8 cellular contexts compared by ENCODE assay signal in the genomic region with DNA sequence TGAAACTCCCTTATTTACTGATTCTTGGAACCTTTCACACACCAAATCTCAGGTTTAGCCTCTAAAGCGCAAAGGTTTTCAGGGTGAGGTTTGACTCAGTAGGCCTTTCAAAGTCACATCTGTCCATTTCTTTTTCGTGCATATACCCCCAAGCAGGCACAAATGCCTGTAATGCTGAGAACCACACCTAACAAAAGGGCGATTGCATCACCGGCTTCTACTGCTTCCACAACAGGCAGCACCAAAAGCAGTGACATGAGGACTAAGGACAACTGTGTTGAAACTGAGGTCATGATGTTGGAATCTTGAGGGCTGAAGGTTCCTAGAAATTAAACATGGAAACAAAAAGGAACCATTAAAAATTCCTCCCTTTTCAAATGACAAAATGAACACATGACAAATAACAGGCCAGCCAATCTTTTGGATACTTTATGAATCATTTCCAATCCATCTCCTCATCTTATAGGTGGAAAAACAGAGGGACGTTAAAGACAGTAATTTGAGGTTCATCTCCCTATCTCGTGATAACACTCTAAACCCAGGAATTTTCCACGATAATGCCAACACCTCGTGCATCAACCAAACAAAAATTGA. TPM values are rescaled to one million over a fixed set of nuclear protein-coding genes. Genes with fewer than 3 reads are reported as not detected.
DNase-seq lines count a peak whose midpoint lies in the region; ATAC-seq and TF ChIP-seq lines count a peak whose summit lies in the region.
"Not testable (repeated sequence)": the region's sequence is repeated elsewhere in the genome, so short reads cannot be mapped to it uniquely, and the experiment has no call there.

No MANE protein-coding gene starts in this region.

- not testable (repeated sequence) for H3K27me3 Mint-ChIP-seq in activated T-cell treated with anti-CD3 and anti-CD28 coated beads, Interleukin-2, amount 50 U/mL, for 72 hours (ENCODE audit: low read depth); nephron (ENCODE audit: low read depth); stimulated activated naive CD8-positive, alpha-beta T cell treated with anti-CD3 and anti-CD28 coated beads, Interleukin-15, amount 100 ng/mL, for 72 hours

- not testable (repeated sequence) for H3K27ac ChIP-seq in PC-9; right cardiac atrium (ENCODE audit: low read length)
- H3K27ac ChIP-seq in dorsolateral prefrontal cortex, result peak overlapping the region in 3 of 59 donors; percentile 61 to 81 (median 79)

- not testable (repeated sequence) for H3K4me1 ChIP-seq in BE2C; PC-9 (replicated peaks; ENCODE audit: insufficient read depth); right cardiac atrium (ENCODE audit: control insufficient read depth, insufficient read depth, low read length)

- H3K4me2 ChIP-seq in PC-9, result peak overlapping the region; percentile 79

- not testable (repeated sequence) for H3K36me3 Mint-ChIP-seq in activated T-cell treated with anti-CD3 and anti-CD28 coated beads, Interleukin-2, amount 50 U/mL, for 72 hours (ENCODE audit: insufficient read depth in 2 of 2)
- peaks cover 20% of the 10 kb centered on the region for H3K36me3 Mint-ChIP-seq in nephron (ENCODE audit: low read depth)

- H3K79me2 ChIP-seq in PC-9 (ENCODE audit: low read depth), result not testable (repeated sequence)

- H4K20me1 ChIP-seq in PC-9 (ENCODE audit: insufficient read depth), result not testable (repeated sequence)

- not testable (repeated sequence) for H3F3A ChIP-seq in PC-9 (ENCODE audit: insufficient read depth, low read depth)

- BruUV-seq in PC-9 (replicated peaks; lab: Mats Ljungman, UMichigan), result not testable (repeated sequence)

- H3K4me3 ChIP-seq in BE2C (ENCODE audit: low read depth, low read length) (peak overlapping the region; percentile 92), HFF-Myc (replicated peaks; ENCODE audit: low read depth, low read length) (peak overlapping the region; percentile 50), PC-9 (peak overlapping the region; percentile 64), dorsolateral prefrontal cortex (peak overlapping the region in 55 of 59 donors; percentile 46 to 85 (median 71)), right cardiac atrium (ENCODE audit: low read length) (peak overlapping the region; percentile 98)

- CTCF ChIA-PET in PC-9 (lab: Charles Lee), result not testable (repeated sequence)

- H3K9me3 ChIP-seq in BE2C; PC-9 (ENCODE audit: insufficient read depth, low read depth); right cardiac atrium (ENCODE audit: control insufficient read depth, low read length): not testable (repeated sequence)

- peak overlapping the region; percentile 85 for H3K27ac Mint-ChIP-seq in activated T-cell treated with anti-CD3 and anti-CD28 coated beads, Interleukin-2, amount 50 U/mL, for 72 hours
- H3K27ac Mint-ChIP-seq in nephron, result peak overlapping the region; percentile 85 to 93 (median 92)
- H3K27ac Mint-ChIP-seq in stimulated activated naive CD8-positive, alpha-beta T cell treated with anti-CD3 and anti-CD28 coated beads, Interleukin-15, amount 100 ng/mL, for 72 hours, result peak overlapping the region in 1 of 2 donors; percentile 72

- 53% methylated on average over 8 of the region's 8 CpGs for WGBS in right cardiac atrium

- not testable (repeated sequence) for H3K36me3 ChIP-seq in BE2C; PC-9 (ENCODE audit: low read depth)

- not testable (repeated sequence) for H3K27me3 ChIP-seq in BE2C; PC-9 (ENCODE audit: insufficient read depth, low read depth); dorsolateral prefrontal cortex; right cardiac atrium (ENCODE audit: control insufficient read depth, insufficient read depth)

- not testable (repeated sequence) for DNase-seq in BE2C; HFF-Myc (ENCODE audit: extremely low read depth, low read depth); PC-9; dorsolateral prefrontal cortex
- peak; percentile 4 to 17 for DNase-seq in activated T-cell treated with anti-CD3 and anti-CD28 coated beads, Interleukin-2, amount 50 U/mL, for 72 hours
- peak in 2 of 3 donors; percentile 22 to 36 for DNase-seq in right cardiac atrium
- DNase-seq in stimulated activated naive CD8-positive, alpha-beta T cell treated with anti-CD3 and anti-CD28 coated beads, Interleukin-15, amount 100 ng/mL, for 72 hours, result peak in 1 of 2 donors; percentile 21

- H3K4me3 Mint-ChIP-seq in activated T-cell treated with anti-CD3 and anti-CD28 coated beads, Interleukin-2, amount 50 U/mL, for 72 hours, result peak overlapping the region; percentile 94 to 99
- H3K4me3 Mint-ChIP-seq in nephron, result peak overlapping the region; percentile 91 to 93 (median 91)
- peak overlapping the region; percentile 93 to 96 for H3K4me3 Mint-ChIP-seq in stimulated activated naive CD8-positive, alpha-beta T cell treated with anti-CD3 and anti-CD28 coated beads, Interleukin-15, amount 100 ng/mL, for 72 hours

- peak in 1 of 2 donors; percentile 18 for ATAC-seq in activated T-cell treated with anti-CD3 and anti-CD28 coated beads, Interleukin-2, amount 50 U/mL, for 72 hours (replicated peaks in 1 of 2)
- ATAC-seq in right cardiac atrium, result peak in 1 of 2 donors; percentile 30
- not testable (repeated sequence) for ATAC-seq in stimulated activated naive CD8-positive, alpha-beta T cell treated with anti-CD3 and anti-CD28 coated beads, Interleukin-15, amount 100 ng/mL, for 72 hours

- H2AFZ ChIP-seq in PC-9, result peak overlapping the region; percentile 96

- H3K9me2 ChIP-seq in PC-9 (ENCODE audit: insufficient read depth), result not testable (repeated sequence)

- intact Hi-C loops in PC-9 (cut with micrococcal nuclease; ENCODE audit: unreplicated experiment), result not testable (repeated sequence)
- intact Hi-C loops in dorsolateral prefrontal cortex (cut with DNase I) (loop anchor here in 1 of 2 donors (10.0 kb wide), 1 partner anchor 183 kb away; a partner anchor contains a TSS), right cardiac atrium (cut with DNase I) (loop anchor here in 1 of 4 donors (10.0 kb wide), 1 partner anchor 93 kb away; no protein-coding TSS in a partner anchor)

- not testable (repeated sequence) for TF ChIP-seq CTCF in BE2C (IDR thresholded peaks at IDR 0.05; ENCODE audit: low read depth, low read length); HFF-Myc (IDR thresholded peaks at IDR 0.05; ENCODE audit: low read depth, low read length, missing control alignments); PC-9 (conservative IDR thresholded peaks at IDR 0.05); dorsolateral prefrontal cortex (IDR thresholded peaks at IDR 0.05 in 54 of 56, conservative IDR thresholded peaks at IDR 0.05 in 2 of 56; ENCODE audit: low read depth in 1 of 56, partially characterized antibody in 56 of 56); nephron (IDR thresholded peaks at IDR 0.05; ENCODE audit: unreplicated experiment in 3 of 3)

- H3K4me1 Mint-ChIP-seq in activated T-cell treated with anti-CD3 and anti-CD28 coated beads, Interleukin-2, amount 50 U/mL, for 72 hours (ENCODE audit: low read depth), result peaks cover 64% of the 10 kb centered on the region
- peaks cover 17% of the 10 kb centered on the region for H3K4me1 Mint-ChIP-seq in nephron
- peaks cover 32% of the 10 kb centered on the region for H3K4me1 Mint-ChIP-seq in stimulated activated naive CD8-positive, alpha-beta T cell treated with anti-CD3 and anti-CD28 coated beads, Interleukin-15, amount 100 ng/mL, for 72 hours

- H3K9me3 Mint-ChIP-seq in activated T-cell treated with anti-CD3 and anti-CD28 coated beads, Interleukin-2, amount 50 U/mL, for 72 hours; nephron; stimulated activated naive CD8-positive, alpha-beta T cell treated with anti-CD3 and anti-CD28 coated beads, Interleukin-15, amount 100 ng/mL, for 72 hours: not testable (repeated sequence)

- POLR2A ChIA-PET in PC-9 (lab: Charles Lee; ENCODE audit: unreplicated experiment), result interaction anchor here (0.6 kb wide), 1 partner anchor 67 kb away, joined by 10 read pairs; no protein-coding TSS in a partner anchor

RNA-seq across cellular contexts. Expression of a gene that starts 1.0 kb away (rescaled TPM):
- 68.2 TPM for polyA plus RNA-seq in BE2C (2012; ENCODE audit: insufficient read depth, insufficient read length, low read depth)
- total RNA-seq in PC-9 (2021) (32.1 and 46.8 TPM in 2 replicates), dorsolateral prefrontal cortex (10 to 100 TPM; 13.4 to 37.6 (median 21.0) TPM), right cardiac atrium (100 to 1,000 TPM; 107 to 135 (median 111) TPM)
- 10 to 100 TPM; 30.0 to 30.7 TPM for total RNA-seq in activated T-cell treated with anti-CD3 and anti-CD28 coated beads, Interleukin-2, amount 50 U/mL, for 72 hours
- 271 TPM for polyA plus RNA-seq in right cardiac atrium

RNA-seq across cellular contexts. Expression of a gene that starts 30.8 kb away (rescaled TPM):
- 1.3 TPM for polyA plus RNA-seq in BE2C (2012; ENCODE audit: insufficient read depth, insufficient read length, low read depth)
- total RNA-seq in PC-9 (2021) (0.30 and 0.65 TPM in 2 replicates), dorsolateral prefrontal cortex (10 to 100 TPM; 10.1 to 30.1 (median 19.7) TPM), right cardiac atrium (1 to 10 TPM; 3.2 to 4.0 (median 3.6) TPM)
- not detected for total RNA-seq in activated T-cell treated with anti-CD3 and anti-CD28 coated beads, Interleukin-2, amount 50 U/mL, for 72 hours
- polyA plus RNA-seq in right cardiac atrium, result 4.4 TPM
